ENCODE assay signal across 19 cellular contexts in the genomic region with DNA sequence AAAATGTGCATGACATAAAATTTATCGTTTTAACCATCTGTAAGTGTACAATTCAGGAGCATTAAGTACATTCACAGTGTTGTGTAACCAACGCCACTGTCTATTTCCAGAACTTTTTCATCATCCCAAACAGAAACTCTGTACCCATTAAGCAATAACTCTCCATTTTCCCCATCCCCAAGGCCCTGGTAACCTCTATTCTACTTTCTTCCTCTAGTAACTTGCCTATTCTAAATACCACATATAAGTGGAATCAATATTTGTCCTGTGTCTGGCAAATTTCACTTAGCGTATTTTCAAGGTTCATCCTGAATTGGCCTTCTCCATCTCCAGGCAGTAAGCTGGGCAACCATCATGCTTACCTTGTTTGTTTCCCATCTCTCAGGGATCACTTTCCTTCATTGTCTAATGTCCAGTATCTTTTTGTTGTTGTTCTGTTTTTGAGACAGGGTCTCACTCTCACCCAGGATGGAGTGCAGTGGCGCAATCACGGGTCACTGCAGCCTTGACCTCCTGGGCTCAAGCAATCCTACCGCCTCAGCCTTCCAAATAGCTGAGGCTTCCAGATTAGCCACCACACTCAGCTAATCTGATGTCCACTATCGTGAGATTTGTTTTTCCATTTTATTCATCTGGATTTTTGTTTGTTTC.
"Had no signal": no experiment of that assay in that cellular context is flagged by ENCODE, and none has a peak within 500 bp of the region (broad histone marks: within the 10 kb centered on the region; RNA-seq: fewer than 3 reads in every experiment).

No MANE protein-coding gene starts in this region.

- H3K4me3 Mint-ChIP-seq: activated B cell treated with CpG ODN at 0.5 μM for 24 hours; activated CD8-positive, alpha-beta T cell treated with anti-CD3 and anti-CD28 coated beads for 36 hours; memory B cell; T-helper 2 cell treated with Interferon-gamma antibody and Interleukin-4, amounts not matched to agents 5 μg/mL and 100 μg/mL, for 36 hours had no signal

- H3K4me1 Mint-ChIP-seq: activated B cell treated with CpG ODN at 0.5 μM for 24 hours, memory B cell had no signal

- ATAC-seq: activated CD8-positive, alpha-beta T cell treated with anti-CD3 and anti-CD28 coated beads for 36 hours; esophagus mucosa; gastroesophageal sphincter; heart left ventricle; upper lobe of right lung had no signal

- H3K27ac Mint-ChIP-seq: activated B cell treated with CpG ODN at 0.5 μM for 24 hours; activated CD8-positive, alpha-beta T cell treated with anti-CD3 and anti-CD28 coated beads for 36 hours; activated T-helper 2 cell treated with anti-CD3 and anti-CD28 coated beads, Interferon-gamma antibody, Interleukin-2, Interleukin-4, amounts not matched to agents 10 μg/mL and 5 μg/mL and 100 μg/mL, durations not matched to agents 14 hours and 24 hours and 36 hours; memory B cell; T-helper 2 cell treated with Interferon-gamma antibody and Interleukin-4, amounts not matched to agents 5 μg/mL and 100 μg/mL, for 36 hours had no signal

- H3K36me3 Mint-ChIP-seq: memory B cell had no signal

- DNase-seq: activated B cell treated with CpG ODN at 0.5 μM for 24 hours; activated CD4-positive, alpha-beta T cell treated with anti-CD3 and anti-CD28 coated beads for 4 hours; activated CD8-positive, alpha-beta T cell treated with anti-CD3 and anti-CD28 coated beads for 36 hours; activated naive CD4-positive, alpha-beta T cell treated with Interleukin-2 at 50 U/mL for 16 hours; activated T-cell treated with anti-CD3 and anti-CD28 coated beads, Interleukin-2, amount 50 U/mL, for 1 hour; cortex of kidney; heart left ventricle; left ventricle myocardium inferior; occipital lobe; stimulated activated CD4-positive, alpha-beta T cell treated with anti-CD3 and anti-CD28 coated beads, Interleukin-12 subunit alpha, Interleukin-12 subunit beta, amount 100 ng/mL, for 4 hours; stimulated activated CD4-positive, alpha-beta T cell treated with anti-CD3 and anti-CD28 coated beads, Interleukin-1b, Interleukin-23, amount 100 ng/mL, for 48 hours; stimulated activated CD8-positive, alpha-beta memory T cell treated with anti-CD3 and anti-CD28 coated beads, Interleukin-4, amount 100 ng/mL, for 48 hours; stimulated activated naive CD4-positive, alpha-beta T cell; upper lobe of right lung had no signal

- H3K27me3 Mint-ChIP-seq: activated B cell treated with CpG ODN at 0.5 μM for 24 hours; activated CD8-positive, alpha-beta T cell treated with anti-CD3 and anti-CD28 coated beads for 36 hours; memory B cell had no signal

- H3K9me3 Mint-ChIP-seq: activated B cell treated with CpG ODN at 0.5 μM for 24 hours; activated CD8-positive, alpha-beta T cell treated with anti-CD3 and anti-CD28 coated beads for 36 hours; activated T-helper 2 cell treated with anti-CD3 and anti-CD28 coated beads, Interferon-gamma antibody, Interleukin-2, Interleukin-4, amounts not matched to agents 10 μg/mL and 5 μg/mL and 100 μg/mL, durations not matched to agents 14 hours and 24 hours and 36 hours; memory B cell; T-helper 2 cell treated with Interferon-gamma antibody and Interleukin-4, amounts not matched to agents 5 μg/mL and 100 μg/mL, for 36 hours had no signal
